24 cellular contexts compared by ENCODE assay signal in genomic region chr9:30757723-30758122, GRCh38.
"Had no signal": no experiment of that assay in that cellular context is flagged by ENCODE, and none has a peak within 500 bp of the region (broad histone marks: within the 10 kb centered on the region; RNA-seq: fewer than 3 reads in every experiment).

No MANE protein-coding gene starts in this region.

- H3K27ac ChIP-seq: brain microvascular endothelial cell, KMS-11, SJCRH30 had no signal

- H3K4me1 Mint-ChIP-seq: activated naive CD4-positive, alpha-beta T cell treated with anti-CD3 and anti-CD28 coated beads, Interleukin-2, amount 10 ng/mL, durations not matched to agents 7 days and 5 days; activated naive CD8-positive, alpha-beta T cell treated with anti-CD3 and anti-CD28 coated beads for 36 hours had no signal

- ATAC-seq: activated CD8-positive, alpha-beta T cell treated with anti-CD3 and anti-CD28 coated beads, Interleukin-2, amount 10 ng/mL, durations not matched to agents 7 days and 5 days; Panc1; SK-N-SH treated with all-trans-retinoic acid at 6 μM for 48 hours had no signal

- H3K36me3 ChIP-seq: brain microvascular endothelial cell, SJCRH30 had no signal

- H3K36me3 Mint-ChIP-seq: activated naive CD4-positive, alpha-beta T cell treated with anti-CD3 and anti-CD28 coated beads, Interleukin-2, amount 10 ng/mL, durations not matched to agents 7 days and 5 days; activated naive CD8-positive, alpha-beta T cell treated with anti-CD3 and anti-CD28 coated beads for 36 hours had no signal

- H3K4me1 ChIP-seq: SJCRH30 had no signal

- H3K27me3 ChIP-seq: brain microvascular endothelial cell, SJCRH30 had no signal

- H3K9me3 Mint-ChIP-seq: activated naive CD4-positive, alpha-beta T cell treated with anti-CD3 and anti-CD28 coated beads, Interleukin-2, amount 10 ng/mL, durations not matched to agents 7 days and 5 days; activated naive CD8-positive, alpha-beta T cell treated with anti-CD3 and anti-CD28 coated beads for 36 hours; T-helper 1 cell treated with Interleukin-12 subunit alpha and Interleukin-12 subunit beta and Interleukin-4 antibody, amounts not matched to agents 30 μg/mL and 1 μg/mL, for 36 hours had no signal

- H3K9ac ChIP-seq: KMS-11 had no signal

- DNase-seq: activated CD4-positive, alpha-beta T cell treated with anti-CD3 and anti-CD28 coated beads for 4 hours; activated CD4-positive, alpha-beta T cell treated with anti-CD3 and anti-CD28 coated beads, Interleukin-2, amount 50 U/mL, for 4 hours; activated CD8-positive, alpha-beta memory T cell treated with anti-CD3 and anti-CD28 coated beads, Interleukin-2, amount 50 U/mL, for 48 hours; activated CD8-positive, alpha-beta T cell treated with anti-CD3 and anti-CD28 coated beads, Interleukin-2, amount 10 ng/mL, durations not matched to agents 7 days and 5 days; activated gamma-delta T cell treated with Interleukin-2 at 50 U/mL for 16 hours; activated naive CD4-positive, alpha-beta T cell treated with anti-CD3 and anti-CD28 coated beads, Interleukin-2, amount 10 ng/mL, durations not matched to agents 7 days and 5 days; activated naive CD8-positive, alpha-beta T cell treated with anti-CD3 and anti-CD28 coated beads for 36 hours; activated T-cell treated with anti-CD3 and anti-CD28 coated beads, Interleukin-2, amount 50 U/mL, for 1 hour; brain microvascular endothelial cell; NCI-H1092; NCI-H1417; NCI-H1930; NCI-H345; NCI-H510A; NCI-H69; NK-92 treated with Interleukin-12 subunit alpha and Interleukin-12 subunit beta, amount 100 ng/mL, for 24 hours; OCI-M1; RPMI8226; SJCRH30; SW 1271 had no signal

- H3K4me2 ChIP-seq: KMS-11 had no signal

- H3K4me3 Mint-ChIP-seq: activated CD8-positive, alpha-beta T cell treated with anti-CD3 and anti-CD28 coated beads, Interleukin-2, amount 10 ng/mL, durations not matched to agents 7 days and 5 days; activated naive CD4-positive, alpha-beta T cell treated with anti-CD3 and anti-CD28 coated beads, Interleukin-2, amount 10 ng/mL, durations not matched to agents 7 days and 5 days; activated naive CD8-positive, alpha-beta T cell treated with anti-CD3 and anti-CD28 coated beads for 36 hours; T-helper 1 cell treated with Interleukin-12 subunit alpha and Interleukin-12 subunit beta and Interleukin-4 antibody, amounts not matched to agents 30 μg/mL and 1 μg/mL, for 36 hours had no signal

- H3K4me3 ChIP-seq: SJCRH30 had no signal

- H3K27ac Mint-ChIP-seq: activated CD8-positive, alpha-beta T cell treated with anti-CD3 and anti-CD28 coated beads, Interleukin-2, amount 10 ng/mL, durations not matched to agents 7 days and 5 days; activated naive CD4-positive, alpha-beta T cell treated with anti-CD3 and anti-CD28 coated beads, Interleukin-2, amount 10 ng/mL, durations not matched to agents 7 days and 5 days; activated naive CD8-positive, alpha-beta T cell treated with anti-CD3 and anti-CD28 coated beads for 36 hours; T-helper 1 cell treated with Interleukin-12 subunit alpha and Interleukin-12 subunit beta and Interleukin-4 antibody, amounts not matched to agents 30 μg/mL and 1 μg/mL, for 36 hours had no signal

- H3K9me3 ChIP-seq: SJCRH30 had no signal

- H3K27me3 Mint-ChIP-seq: activated naive CD4-positive, alpha-beta T cell treated with anti-CD3 and anti-CD28 coated beads, Interleukin-2, amount 10 ng/mL, durations not matched to agents 7 days and 5 days; activated naive CD8-positive, alpha-beta T cell treated with anti-CD3 and anti-CD28 coated beads for 36 hours had no signal
